ENCODE assay signal across 15 cellular contexts in the genomic region with DNA sequence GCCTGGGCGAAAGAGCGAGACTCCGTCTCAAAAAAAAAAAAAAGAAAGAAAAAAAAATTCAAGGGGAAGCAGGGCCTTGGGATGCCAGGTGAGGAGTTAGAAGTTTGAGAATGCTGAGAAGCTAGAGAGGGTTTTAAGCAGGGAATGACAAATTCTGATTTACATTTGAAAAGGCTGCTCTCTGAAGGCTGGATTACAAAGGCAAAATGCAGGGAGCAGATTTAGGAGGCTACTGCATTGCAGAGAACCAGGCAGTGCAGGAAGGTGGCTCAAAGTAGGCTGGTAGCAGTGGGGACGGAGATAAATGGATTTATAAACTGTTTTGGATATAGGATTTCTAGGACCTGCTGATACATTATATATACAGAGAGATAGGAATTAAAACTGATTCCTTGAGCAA.
DNase-seq lines count a peak whose midpoint lies in the region; FAIRE-seq and TF ChIP-seq lines count a peak whose summit lies in the region.
"Had no signal": no experiment of that assay in that cellular context is flagged by ENCODE, and none has a peak within 500 bp of the region (broad histone marks: within the 10 kb centered on the region; RNA-seq: fewer than 3 reads in every experiment).

No MANE protein-coding gene starts in this region.

- H3K36me3 Mint-ChIP-seq in H9 (ENCODE audit: insufficient read depth in 1 of 3, low read depth in 3 of 3) (peaks cover 0 to 6% (median 2%) of the 10 kb centered on the region in 3 experiments; a peak in 3 of 7 replicates), endodermal cell (ENCODE audit: low read depth) (no peaks in the 10 kb centered on the region), neural progenitor cell (peaks cover 2% of the 10 kb centered on the region)

- H3K4ac ChIP-seq in H9 (ENCODE audit: low read depth, low read length) = no peak overlapping the region

- H3F3A ChIP-seq in neural progenitor cell (ENCODE audit: low read depth) = no peaks in the 10 kb centered on the region

- H2BK12ac ChIP-seq in H9 (ENCODE audit: insufficient read length, low read depth, low read length) = no peak overlapping the region

- no peak overlapping the region for H3T11ph ChIP-seq in H9 (ENCODE audit: low read length)

- no peak overlapping the region for H3K56ac ChIP-seq in H9 (ENCODE audit: insufficient read length, low read depth, low read length)

- H3K27ac Mint-ChIP-seq in H9 = peak overlapping the region in 1 of 3 experiments; percentile 0; a peak in 1 of 7 replicates
- no peak overlapping the region for H3K27ac Mint-ChIP-seq in endodermal cell
- H3K27ac Mint-ChIP-seq in neural progenitor cell = peak overlapping the region; percentile 18
- H3K27ac Mint-ChIP-seq: B cell; CD4-positive, alpha-beta T cell had no signal

- H4K5ac ChIP-seq in H9 (ENCODE audit: insufficient read length, low read depth, low read length) = no peak overlapping the region

- H3K14ac ChIP-seq in H9 (ENCODE audit: insufficient read depth, low read length) = no peak overlapping the region

- no CpG with 5 or more reads among the region's 4 CpGs for WGBS in H9 (ENCODE audit: extremely low coverage, insufficient read length, low lambda C conversion rate)
- WGBS in endodermal cell (ENCODE audit: insufficient coverage in 1 of 2, insufficient read length in 1 of 2), 2 experiments = 74 to 100% methylated on average over 1 to 3 of the region's 4 CpGs
- WGBS in iPS DF 6.9 (ENCODE audit: insufficient coverage, insufficient read length) = no CpG with 5 or more reads among the region's 4 CpGs

- H3K27ac ChIP-seq in H9 (ENCODE audit: insufficient read length, low read depth, low read length) (no peak overlapping the region), endodermal cell (ENCODE audit: low read depth, low read length) (no peak overlapping the region), iPS DF 6.9 (ENCODE audit: low read length) (no peak overlapping the region), neural progenitor cell (no peak overlapping the region)

- 0 out of 2 replicates have a peak, but pooled peaks cover 2% of the 10 kb centered on the region for H3K27me3 ChIP-seq in H9 (ENCODE audit: insufficient read depth, low read length)
- no peaks in the 10 kb centered on the region for H3K27me3 ChIP-seq in endodermal cell (ENCODE audit: control insufficient read depth, insufficient read depth, low read length, poor library complexity, severe bottlenecking)
- no peaks in the 10 kb centered on the region for H3K27me3 ChIP-seq in iPS DF 6.9 (ENCODE audit: control insufficient read depth, insufficient read depth, low read length)
- H3K27me3 ChIP-seq in neural progenitor cell = no peaks in the 10 kb centered on the region

- no peaks in the 10 kb centered on the region for H4K20me1 ChIP-seq in H9 (ENCODE audit: control insufficient read depth, insufficient read depth, insufficient read length)
- H4K20me1 ChIP-seq in neural progenitor cell (ENCODE audit: low read depth) = no peaks in the 10 kb centered on the region

- no peak for FAIRE-seq in HTR-8/SVneo (lab: Jason Lieb, UNC)
- FAIRE-seq: A204.1, G401.6, GM12891 had no signal

- H3K4me1 Mint-ChIP-seq in H9 (peaks cover 23 to 28% of the 10 kb centered on the region in 2 experiments), endodermal cell (peaks cover 5% of the 10 kb centered on the region), neural progenitor cell (peaks cover 39% of the 10 kb centered on the region)
- H3K4me1 Mint-ChIP-seq: B cell had no signal

- TF ChIP-seq CTCF in H9 (conservative IDR thresholded peaks at IDR 0.05) (no peak), endodermal cell (conservative IDR thresholded peaks at IDR 0.05) (no peak), neural progenitor cell (IDR thresholded peaks at IDR 0.05) (no peak)

- H3K4me3 Mint-ChIP-seq in H9 (peak overlapping the region in 1 of 2 experiments; percentile 68; a peak in 3 of 5 replicates), endodermal cell (no peak overlapping the region), neural progenitor cell (no peak overlapping the region)
- H3K4me3 Mint-ChIP-seq: B cell; CD4-positive, alpha-beta T cell had no signal

- H3K9me3 Mint-ChIP-seq in H9 (peaks cover 2 to 7% of the 10 kb centered on the region in 2 experiments; a peak in 2 of 5 replicates), endodermal cell (no peaks in the 10 kb centered on the region), neural progenitor cell (no peaks in the 10 kb centered on the region)
- H3K9me3 Mint-ChIP-seq: CD4-positive, alpha-beta T cell had no signal

- no peak overlapping the region for H3K9ac ChIP-seq in H9 (ENCODE audit: extremely low read depth, insufficient read length, low read length)
- H3K9ac ChIP-seq in endodermal cell (ENCODE audit: extremely low read depth, low read length, poor library complexity, severe bottlenecking) = no peak overlapping the region
- no peak overlapping the region for H3K9ac ChIP-seq in neural progenitor cell

- H2BK20ac ChIP-seq in H9 (ENCODE audit: low read depth, low read length, poor library complexity, severe bottlenecking) = no peak overlapping the region

- H3K18ac ChIP-seq in H9 (ENCODE audit: insufficient read length, low read depth, low read length) = no peak overlapping the region

- H3K4me3 ChIP-seq in endodermal cell (ENCODE audit: low read length) = no peak overlapping the region
- H3K4me3 ChIP-seq in iPS DF 6.9 (ENCODE audit: low read length) = no peak overlapping the region
- H3K4me3 ChIP-seq in neural progenitor cell = no peak overlapping the region

- H3K9me3 ChIP-seq in H9 (ENCODE audit: control insufficient read depth, low read depth, low read length) (no peaks in the 10 kb centered on the region), endodermal cell (ENCODE audit: control insufficient read depth, low read length) (no peaks in the 10 kb centered on the region), iPS DF 6.9 (ENCODE audit: control insufficient read depth, insufficient read depth, low read length) (no peaks in the 10 kb centered on the region), neural progenitor cell (ENCODE audit: low read depth) (peaks cover 5% of the 10 kb centered on the region)

- H3K79me2 ChIP-seq in H9 (ENCODE audit: insufficient read depth, low read length) (no peaks in the 10 kb centered on the region), neural progenitor cell (ENCODE audit: low read depth) (no peaks in the 10 kb centered on the region)

- H3K23me2 ChIP-seq in H9 (ENCODE audit: insufficient read length, low read depth, low read length, poor library complexity, severe bottlenecking) = no peaks in the 10 kb centered on the region

- no peak overlapping the region for H4K91ac ChIP-seq in H9 (ENCODE audit: insufficient read length, low read depth, low read length)

- no peak overlapping the region for H2AK5ac ChIP-seq in H9 (ENCODE audit: insufficient read length, low read length)

- H4K8ac ChIP-seq in H9 (replicated peaks; ENCODE audit: insufficient read length, low read depth, low read length) = no peak overlapping the region

- H2BK120ac ChIP-seq in H9 (ENCODE audit: low read depth, low read length, poor library complexity, severe bottlenecking) = no peak overlapping the region

- H3K79me1 ChIP-seq in H9 (ENCODE audit: insufficient read depth, low read depth, low read length, poor library complexity, severe bottlenecking) = no peaks in the 10 kb centered on the region

- no peak overlapping the region for H3K23ac ChIP-seq in H9 (ENCODE audit: insufficient read length, low read depth, low read length)

- no peak overlapping the region for H2AFZ ChIP-seq in H9 (ENCODE audit: low read length)
- no peak overlapping the region for H2AFZ ChIP-seq in neural progenitor cell (replicated peaks)

- H2BK15ac ChIP-seq in H9 (ENCODE audit: low read depth, low read length) = no peak overlapping the region

- H3K4me2 ChIP-seq in H9 (ENCODE audit: insufficient read depth, insufficient read length, low read length) (no peak overlapping the region), neural progenitor cell (peak overlapping the region; percentile 34)

- H3K36me3 ChIP-seq in endodermal cell (ENCODE audit: control insufficient read depth, insufficient read depth, low read length) (no peaks in the 10 kb centered on the region), iPS DF 6.9 (ENCODE audit: control insufficient read depth, insufficient read depth, low read length) (no peaks in the 10 kb centered on the region), neural progenitor cell (no peaks in the 10 kb centered on the region)

- no peak overlapping the region for H2BK5ac ChIP-seq in H9 (ENCODE audit: insufficient read length, low read length)

- peaks cover 10% of the 10 kb centered on the region for H3K27me3 Mint-ChIP-seq in H9 (ENCODE audit: low read depth)
- H3K27me3 Mint-ChIP-seq in endodermal cell (ENCODE audit: insufficient read depth) = peaks cover 3% of the 10 kb centered on the region
- H3K27me3 Mint-ChIP-seq in neural progenitor cell (ENCODE audit: insufficient read depth, low read depth) = no peaks in the 10 kb centered on the region
- H3K27me3 Mint-ChIP-seq: B cell; CD4-positive, alpha-beta T cell had no signal

- DNase-seq in H9 (peak; percentile 60), endodermal cell (peak; percentile 53), iPS DF 6.9 (ENCODE audit: low read depth, low spot score) (peak; percentile 27), neural progenitor cell (ENCODE audit: low spot score) (peak; percentile 57), HTR-8/SVneo (ENCODE audit: insufficient read length, low spot score) (no peak), dermis blood vessel endothelial cell (no peak), NCI-H82 (lab: John Stamatoyannopoulos, UW) (no peak)
- DNase-seq: CD4-positive, alpha-beta T cell; DMS79; GOT3; IMR-90 had no signal

- 0 out of 2 replicates have a peak, but pooled peaks cover 2% of the 10 kb centered on the region for H3K4me1 ChIP-seq in H9 (ENCODE audit: insufficient read depth, low read length)
- H3K4me1 ChIP-seq in endodermal cell (ENCODE audit: control insufficient read depth, insufficient read depth, low read length) = no peaks in the 10 kb centered on the region
- H3K4me1 ChIP-seq in iPS DF 6.9 (ENCODE audit: control insufficient read depth, insufficient read depth, low read length) = no peaks in the 10 kb centered on the region; the same call in 1 of the 2 replicates
- peaks cover 27% of the 10 kb centered on the region for H3K4me1 ChIP-seq in neural progenitor cell

Comparison
In these comparisons a context has a peak if more than half of its experiments do, and no peak if none do; other contexts are left out.
1. DNase-seq: peak in H9 (single experiment), endodermal cell (single experiment), iPS DF 6.9 (single experiment) and neural progenitor cell (single experiment); none in HTR-8/SVneo (single experiment), dermis blood vessel endothelial cell (single experiment) and NCI-H82 (single experiment).